Comparison of ENCODE assay signal across 13 cellular contexts in genomic region chr9:126151671-126152050, GRCh38.
DNase-seq lines count a peak whose midpoint lies in the region; ATAC-seq, FAIRE-seq and TF ChIP-seq lines count a peak whose summit lies in the region.
"Had no signal": no experiment of that assay in that cellular context is flagged by ENCODE, and none has a peak within 500 bp of the region (broad histone marks: within the 10 kb centered on the region; RNA-seq: fewer than 3 reads in every experiment).

No MANE protein-coding gene starts in this region.

- no peak for TF ChIP-seq CTCF in PC-3 (conservative IDR thresholded peaks at IDR 0.05; ENCODE audit: low read depth, low read length)

- DNase-seq in cardiac septum (ENCODE audit: low spot score) (peak; percentile 19), left ventricle myocardium superior (no peak), PC-3 (peak; percentile 21), left lobe of liver (ENCODE audit: low spot score) (no peak), urothelium cell line (ENCODE audit: low spot score) (peak; percentile 26), glomerular visceral epithelial cell (ENCODE audit: extremely low spot score) (no peak), 8988T (no peak), NCI-H1048 (lab: John Stamatoyannopoulos, UW) (no peak)
- DNase-seq: activated T-cell treated with anti-CD3 and anti-CD28 coated beads, Interleukin-2, amount 50 U/mL, for 1 hour; AML-193; stimulated activated naive B cell treated with anti-CD40 and anti-IgM and Interleukin-4, amounts not matched to agents 10 μg/mL and 1 μg/mL and 100 μg/mL, for 72 hours; T1000 had no signal

- no peaks in the 10 kb centered on the region for H3F3A ChIP-seq in PC-3 (ENCODE audit: low read length, unreplicated experiment)

- H3K36me3 ChIP-seq in PC-3 (ENCODE audit: low read depth, low read length), result no peaks in the 10 kb centered on the region

- H4K20me1 ChIP-seq in PC-3 (ENCODE audit: low read length), result no peaks in the 10 kb centered on the region

- H3K4me1 ChIP-seq in PC-3 (ENCODE audit: insufficient read depth, low read length), result no peaks in the 10 kb centered on the region

- FAIRE-seq in urothelium cell line (lab: Jason Lieb, UNC), result no peak

- no peaks in the 10 kb centered on the region for H3K9me2 ChIP-seq in PC-3 (replicated peaks; ENCODE audit: low read length)

- CTCF ChIA-PET in PC-3 (lab: Charles Lee), result no interaction called here

- no peaks in the 10 kb centered on the region for H3K27me3 ChIP-seq in PC-3 (ENCODE audit: low read length)

- no peak overlapping the region for H3K27ac ChIP-seq in PC-3 (ENCODE audit: low read length)

- H3K79me2 ChIP-seq in PC-3 (ENCODE audit: low read length), result no peaks in the 10 kb centered on the region

- intact Hi-C loops in cardiac septum (cut with DNase I), result no loop called here
- intact Hi-C loops in left ventricle myocardium superior (cut with micrococcal nuclease), result no loop called here
- intact Hi-C loops in PC-3 (cut with micrococcal nuclease), result no loop called here

- no peak overlapping the region for H3K9ac ChIP-seq in PC-3 (ENCODE audit: low read length)

- H3K4me2 ChIP-seq in PC-3 (ENCODE audit: low read length), result 0 out of 2 replicates have a peak overlapping the region, but pooled peaks have one; percentile 39

- H2AFZ ChIP-seq in PC-3 (ENCODE audit: low read length), result 0 out of 2 replicates have a peak overlapping the region, but pooled peaks have one; percentile 26

- POLR2A ChIA-PET in PC-3 (lab: Charles Lee; ENCODE audit: unreplicated experiment), result no interaction called here

- BruUV-seq in PC-3 (replicated peaks; lab: Mats Ljungman, UMichigan), result no TSS peak

- ATAC-seq in left ventricle myocardium superior (no peak), PC-3 (no peak; the same call in 1 of the 2 replicates), left lobe of liver (peak; percentile 40)
- ATAC-seq: natural killer cell treated with Interleukin-12 subunit alpha and Interleukin-12 subunit beta and Interleukin-15 and Interleukin-18, amount 100 ng/mL, for 72 hours; stimulated activated naive B cell treated with anti-CD40 and anti-IgM and Interleukin-4, amounts not matched to agents 10 μg/mL and 1 μg/mL and 100 μg/mL, for 72 hours had no signal

- H3K9me3 ChIP-seq in PC-3 (ENCODE audit: low read length), result no peaks in the 10 kb centered on the region

- no peak overlapping the region for H3K4me3 ChIP-seq in PC-3 (ENCODE audit: low read length)

Comparison
In these comparisons a context has a peak if more than half of its experiments do, and no peak if none do; other contexts are left out.
1. DNase-seq: peak in cardiac septum (single experiment), PC-3 (single experiment) and urothelium cell line (single experiment); none in left ventricle myocardium superior (single experiment), left lobe of liver (single experiment), glomerular visceral epithelial cell (single experiment), 8988T (single experiment) and NCI-H1048 (single experiment).